ENCODE assay signal across 18 cellular contexts in genomic region chr2:16037808-16038457, GRCh38.
DNase-seq lines count a peak whose midpoint lies in the region; ATAC-seq, FAIRE-seq and TF ChIP-seq lines count a peak whose summit lies in the region.
"Had no signal": no experiment of that assay in that cellular context is flagged by ENCODE, and none has a peak within 500 bp of the region (broad histone marks: within the 10 kb centered on the region; RNA-seq: fewer than 3 reads in every experiment).

No MANE protein-coding gene starts in this region.

- FAIRE-seq in small intestine (lab: Jason Lieb, UNC) = no peak
- FAIRE-seq: GM19239 had no signal

- H3K27me3 Mint-ChIP-seq in endodermal cell (ENCODE audit: insufficient read depth) = peaks cover 3% of the 10 kb centered on the region
- peaks cover 2% of the 10 kb centered on the region for H3K27me3 Mint-ChIP-seq in nephron progenitor cell (ENCODE audit: low read depth, poor library complexity)
- H3K27me3 Mint-ChIP-seq in activated CD8-positive, alpha-beta T cell treated with anti-CD3 and anti-CD28 coated beads for 36 hours = peaks cover 3% of the 10 kb centered on the region

- TF ChIP-seq CTCF in endodermal cell (conservative IDR thresholded peaks at IDR 0.05) (no peak), nephron progenitor cell (IDR thresholded peaks at IDR 0.05) (no peak), smooth muscle cell (IDR thresholded peaks at IDR 0.05; ENCODE audit: borderline replicate concordance, insufficient read depth, poor library complexity, severe bottlenecking) (no peak), heart right ventricle (IDR thresholded peaks at IDR 0.05) (no peak)
- no peak for TF ChIP-seq CTCF in activated CD8-positive, alpha-beta T cell treated with anti-CD3 and anti-CD28 coated beads for 36 hours (IDR thresholded peaks at IDR 0.05)

- no peaks in the 10 kb centered on the region for H4K20me1 ChIP-seq in smooth muscle cell (ENCODE audit: low read depth)

- H3K4me2 ChIP-seq in smooth muscle cell = no peak overlapping the region

- H3K9me3 Mint-ChIP-seq in endodermal cell (no peaks in the 10 kb centered on the region), nephron progenitor cell (no peaks in the 10 kb centered on the region)
- no peaks in the 10 kb centered on the region for H3K9me3 Mint-ChIP-seq in activated CD8-positive, alpha-beta T cell treated with anti-CD3 and anti-CD28 coated beads for 36 hours
- H3K9me3 Mint-ChIP-seq: CD8-positive, alpha-beta T cell; IgD-negative memory B cell had no signal

- no peak overlapping the region for H3K4me3 ChIP-seq in endodermal cell (ENCODE audit: low read length)
- H3K4me3 ChIP-seq in smooth muscle cell = no peak overlapping the region
- H3K4me3 ChIP-seq in small intestine (ENCODE audit: low read depth in 1 of 2, low read length in 2 of 2) = no peak overlapping the region
- H3K4me3 ChIP-seq in heart right ventricle = no peak overlapping the region

- H3K9me3 ChIP-seq in endodermal cell (ENCODE audit: control insufficient read depth, low read length) (no peaks in the 10 kb centered on the region), smooth muscle cell (replicated peaks; ENCODE audit: low read depth) (no peaks in the 10 kb centered on the region), small intestine (ENCODE audit: control insufficient read depth, low read depth) (no peaks in the 10 kb centered on the region), heart right ventricle (no peaks in the 10 kb centered on the region)

- H3K27ac Mint-ChIP-seq in endodermal cell (no peak overlapping the region), nephron progenitor cell (peak overlapping the region; percentile 98)
- no peak overlapping the region for H3K27ac Mint-ChIP-seq in activated CD8-positive, alpha-beta T cell treated with anti-CD3 and anti-CD28 coated beads for 36 hours
- H3K27ac Mint-ChIP-seq: CD8-positive, alpha-beta T cell; IgD-negative memory B cell had no signal

- no peaks in the 10 kb centered on the region for H3K79me2 ChIP-seq in smooth muscle cell (ENCODE audit: low read depth)

- ATAC-seq in heart right ventricle = no peak
- ATAC-seq in activated CD8-positive, alpha-beta T cell treated with anti-CD3 and anti-CD28 coated beads for 36 hours = no peak
- ATAC-seq: CD8-positive, alpha-beta T cell; Right ventricle myocardium inferior had no signal

- H3K27me3 ChIP-seq in endodermal cell (ENCODE audit: control insufficient read depth, insufficient read depth, low read length, poor library complexity, severe bottlenecking) (no peaks in the 10 kb centered on the region), smooth muscle cell (ENCODE audit: low read depth) (no peaks in the 10 kb centered on the region), small intestine (ENCODE audit: control insufficient read depth in 2 of 2, insufficient read depth in 2 of 2, low read length in 2 of 2) (peaks cover 0 to 2% of the 10 kb centered on the region in 2 donors), heart right ventricle (peaks cover 0 to 22% (median 4%) of the 10 kb centered on the region in 7 donors)

- no peaks in the 10 kb centered on the region for H3F3A ChIP-seq in smooth muscle cell (ENCODE audit: low read depth)

- no peak overlapping the region for H3K9ac ChIP-seq in endodermal cell (ENCODE audit: extremely low read depth, low read length, poor library complexity, severe bottlenecking)
- H3K9ac ChIP-seq in smooth muscle cell (ENCODE audit: low read depth) = no peak overlapping the region

- peak; percentile 86 for DNase-seq in NCI-H82 treated with DMSO at 0.1 percent for 48 hours (lab: John Stamatoyannopoulos, UW; ENCODE audit: unreplicated experiment)
- no peak for DNase-seq in endodermal cell
- peak; percentile 45 for DNase-seq in nephron progenitor cell
- no peak for DNase-seq in smooth muscle cell (lab: John Stamatoyannopoulos, UW; ENCODE audit: unreplicated experiment)
- DNase-seq in small intestine = no peak
- no peak for DNase-seq in heart right ventricle
- DNase-seq in activated CD8-positive, alpha-beta T cell treated with anti-CD3 and anti-CD28 coated beads for 36 hours = no peak
- no peak for DNase-seq in stimulated activated naive CD4-positive, alpha-beta T cell (lab: John Stamatoyannopoulos, UW)
- DNase-seq: AML-193; CD8-positive, alpha-beta T cell; DND-41; GDM1; NCI-H1417 treated with DMSO at 0.1 percent for 48 hours; NCI-H2029 treated with DMSO at 0.1 percent for 48 hours; NCI-H526 treated with DMSO at 0.1 percent for 48 hours had no signal

- POLR2A ChIA-PET in activated CD8-positive, alpha-beta T cell treated with anti-CD3 and anti-CD28 coated beads for 36 hours (lab: Charles Lee) = no interaction called here

- H3K4me1 Mint-ChIP-seq in endodermal cell (peaks cover 27% of the 10 kb centered on the region), nephron progenitor cell (peaks cover 76% of the 10 kb centered on the region)
- no peaks in the 10 kb centered on the region for H3K4me1 Mint-ChIP-seq in activated CD8-positive, alpha-beta T cell treated with anti-CD3 and anti-CD28 coated beads for 36 hours (ENCODE audit: low read depth)
- H3K4me1 Mint-ChIP-seq: IgD-negative memory B cell had no signal

- H3K27ac ChIP-seq in endodermal cell (ENCODE audit: low read depth, low read length) (peak overlapping the region; percentile 47), smooth muscle cell (ENCODE audit: low read depth) (no peak overlapping the region), small intestine (ENCODE audit: low read depth in 1 of 2, low read length in 1 of 2) (no peak overlapping the region), heart right ventricle (no peak overlapping the region)

- H2AFZ ChIP-seq in smooth muscle cell (ENCODE audit: low read depth) = peak overlapping the region; percentile 35

- H3K4me1 ChIP-seq in endodermal cell (ENCODE audit: control insufficient read depth, insufficient read depth, low read length) (peaks cover 4% of the 10 kb centered on the region), smooth muscle cell (ENCODE audit: low read depth) (peaks cover 18% of the 10 kb centered on the region), small intestine (ENCODE audit: control insufficient read depth in 2 of 2, insufficient read depth in 1 of 2, low read depth in 1 of 2, low read length in 1 of 2) (no peaks in the 10 kb centered on the region), heart right ventricle (no peaks in the 10 kb centered on the region)

- WGBS in endodermal cell (ENCODE audit: insufficient coverage in 1 of 2, insufficient read length in 1 of 2), 2 experiments = 87 to 91% methylated on average over 7 to 13 of the region's 13 CpGs
- WGBS in smooth muscle cell (ENCODE audit: low lambda C conversion rate) = 28% methylated on average over 13 of the region's 13 CpGs
- WGBS in small intestine, 3 donors = 64 to 84% (median 80%) methylated on average over 13 of the region's 13 CpGs
- WGBS in heart right ventricle, 2 donors = 78 to 83% methylated on average over 13 of the region's 13 CpGs

- H3K4me3 Mint-ChIP-seq in endodermal cell (no peak overlapping the region), nephron progenitor cell (peak overlapping the region; percentile 57)
- no peak overlapping the region for H3K4me3 Mint-ChIP-seq in activated CD8-positive, alpha-beta T cell treated with anti-CD3 and anti-CD28 coated beads for 36 hours
- H3K4me3 Mint-ChIP-seq: CD8-positive, alpha-beta T cell; IgD-negative memory B cell had no signal

- intact Hi-C loops in heart right ventricle (cut with DNase I) = no loop called here
- intact Hi-C loops in activated CD8-positive, alpha-beta T cell treated with anti-CD3 and anti-CD28 coated beads for 36 hours (cut with micrococcal nuclease) = no loop called here

- H3K36me3 ChIP-seq in endodermal cell (ENCODE audit: control insufficient read depth, insufficient read depth, low read length) (no peaks in the 10 kb centered on the region), smooth muscle cell (ENCODE audit: low read depth) (no peaks in the 10 kb centered on the region), small intestine (ENCODE audit: control insufficient read depth in 2 of 2, insufficient read depth in 2 of 2, low read length in 2 of 2) (no peaks in the 10 kb centered on the region), heart right ventricle (no peaks in the 10 kb centered on the region)

- no peaks in the 10 kb centered on the region for H3K36me3 Mint-ChIP-seq in endodermal cell (ENCODE audit: low read depth)
- H3K36me3 Mint-ChIP-seq in nephron progenitor cell (ENCODE audit: low read depth) = no peaks in the 10 kb centered on the region
- no peaks in the 10 kb centered on the region for H3K36me3 Mint-ChIP-seq in activated CD8-positive, alpha-beta T cell treated with anti-CD3 and anti-CD28 coated beads for 36 hours (ENCODE audit: low read depth)
- H3K36me3 Mint-ChIP-seq: CD8-positive, alpha-beta T cell; IgD-negative memory B cell had no signal

- CTCF ChIA-PET in activated CD8-positive, alpha-beta T cell treated with anti-CD3 and anti-CD28 coated beads for 36 hours (lab: Charles Lee) = no interaction called here

Comparison
In these comparisons a context has a peak if more than half of its experiments do, and no peak if none do; other contexts are left out.
1. DNase-seq: peak in NCI-H82 treated with DMSO at 0.1 percent for 48 hours (single experiment) and nephron progenitor cell (single experiment); none in endodermal cell (single experiment), smooth muscle cell (single experiment), small intestine (single experiment), heart right ventricle (0 of 2), activated CD8-positive, alpha-beta T cell treated with anti-CD3 and anti-CD28 coated beads for 36 hours (single experiment) and stimulated activated naive CD4-positive, alpha-beta T cell (0 of 6).